In genomic region chr4:94453534-94453963, GRCh38 we compare ENCODE assay signal across 8 cellular contexts. TPM values are rescaled to one million over a fixed set of nuclear protein-coding genes. Genes with fewer than 3 reads are reported as not detected.
A peak's percentile ranks its signal among the peaks of the same experiment; 100 is the strongest.
DNase-seq lines count a peak whose midpoint lies in the region; ATAC-seq and TF ChIP-seq lines count a peak whose summit lies in the region.

No MANE protein-coding gene starts in this region.

- DNase-seq in GM23338 (ENCODE audit: low spot score) = no peak
- DNase-seq in T-helper 17 cell = no peak
- peak; percentile 45 for DNase-seq in glomerular visceral epithelial cell (ENCODE audit: extremely low spot score)
- DNase-seq in sigmoid colon = no peak
- no peak for DNase-seq in GDM1 (lab: John Stamatoyannopoulos, UW)
- DNase-seq in activated CD8-positive, alpha-beta memory T cell treated with anti-CD3 and anti-CD28 coated beads for 24 hours = no peak
- DNase-seq in hypothalamus (lab: John Stamatoyannopoulos, UW) = no peak

- H4K20me1 ChIP-seq in GM23338 (replicated peaks; ENCODE audit: insufficient read depth) = 0 out of 2 replicates have a peak, but pooled peaks cover 4% of the 10 kb centered on the region

- peaks cover 36% of the 10 kb centered on the region for H3K4me1 ChIP-seq in GM23338 (ENCODE audit: insufficient read depth)
- H3K4me1 ChIP-seq in sigmoid colon = peaks cover 0 to 53% (median 33%) of the 10 kb centered on the region in 4 donors

- H3K4me2 ChIP-seq in GM23338 = peak overlapping the region; percentile 96

- H3K4me3 ChIP-seq in GM23338 (peak overlapping the region; percentile 89), sigmoid colon (peak overlapping the region; percentile 89 to 98 (median 90))

- no peaks in the 10 kb centered on the region for H3K9me2 ChIP-seq in GM23338 (ENCODE audit: insufficient read depth)

- no peak overlapping the region for H2AFZ ChIP-seq in GM23338

- WGBS in sigmoid colon, 2 donors = 20 to 61% methylated on average over 7 of the region's 7 CpGs

- H3K27me3 Mint-ChIP-seq in GM23338 (ENCODE audit: insufficient read depth, low read depth, poor library complexity) (peaks cover 11% of the 10 kb centered on the region), T-helper 17 cell (peaks cover 7% of the 10 kb centered on the region)

- H3K36me3 ChIP-seq in GM23338 (ENCODE audit: insufficient read depth) (no peaks in the 10 kb centered on the region), sigmoid colon (peaks cover 0 to 17% (median 2%) of the 10 kb centered on the region in 4 donors)

- H3K9me3 ChIP-seq in T-helper 17 cell (ENCODE audit: control insufficient read depth, low read length, poor library complexity, severe bottlenecking) = no peaks in the 10 kb centered on the region
- no peaks in the 10 kb centered on the region for H3K9me3 ChIP-seq in sigmoid colon

- no peak overlapping the region for H3K27ac Mint-ChIP-seq in GM23338
- H3K27ac Mint-ChIP-seq in T-helper 17 cell = peak overlapping the region; percentile 45

- no peak for TF ChIP-seq EP300 in sigmoid colon (IDR thresholded peaks at IDR 0.05)

- peaks cover 5% of the 10 kb centered on the region; the same call in 1 of the 2 replicates for H3K27me3 ChIP-seq in GM23338 (ENCODE audit: insufficient read depth)
- no peaks in the 10 kb centered on the region for H3K27me3 ChIP-seq in sigmoid colon

- H3K4me1 Mint-ChIP-seq in GM23338 = peaks cover 39% of the 10 kb centered on the region
- H3K4me1 Mint-ChIP-seq in T-helper 17 cell = peaks cover 25% of the 10 kb centered on the region

- peak overlapping the region; percentile 85 for H3K4me3 Mint-ChIP-seq in GM23338
- peak overlapping the region; percentile 91 for H3K4me3 Mint-ChIP-seq in T-helper 17 cell

- TF ChIP-seq CTCF in GM23338 (conservative IDR thresholded peaks at IDR 0.05; ENCODE audit: low read depth in 2 of 2) (no peak), sigmoid colon (IDR thresholded peaks at IDR 0.05) (no peak)

- H3K36me3 Mint-ChIP-seq in GM23338 (ENCODE audit: low read depth) (peaks cover 9% of the 10 kb centered on the region; the same call in 2 of the 3 replicates), T-helper 17 cell (ENCODE audit: low read depth) (no peaks in the 10 kb centered on the region)

- H3K79me2 ChIP-seq in GM23338 (replicated peaks; ENCODE audit: insufficient read depth) = peaks cover 47% of the 10 kb centered on the region

- no peak for ATAC-seq in GM23338
- no peak for ATAC-seq in T-helper 17 cell
- ATAC-seq in HG03175 (IDR thresholded peaks at IDR 0.05; ENCODE audit: unreplicated experiment) = no peak

- peak in 1 of 2 donors; percentile 36 for TF ChIP-seq POLR2A in sigmoid colon (IDR thresholded peaks at IDR 0.05)

- no peaks in the 10 kb centered on the region for H3F3A ChIP-seq in GM23338 (replicated peaks; ENCODE audit: low read depth)

- H3K27ac ChIP-seq in GM23338 (ENCODE audit: low read depth) = no peak overlapping the region
- H3K27ac ChIP-seq in sigmoid colon = peak overlapping the region; percentile 97 to 100 (median 98)

- intact Hi-C loops in sigmoid colon (cut with DNase I) = loop anchor here (5.0 kb wide), 2 partner anchors 129 to 144 kb away; no protein-coding TSS in a partner anchor

- H3K9me3 Mint-ChIP-seq in GM23338 = no peaks in the 10 kb centered on the region

TF ChIP-seq in GM23338, 12 proteins besides CTCF, POLR2A, EP300 and RAD21:
- no peak for TF ChIP-seq EZH2phosphoT487 (IDR thresholded peaks at IDR 0.05; ENCODE audit: unreplicated experiment)
- no peak for TF ChIP-seq ETS1 (IDR thresholded peaks at IDR 0.05)
- TF ChIP-seq ZNF462 (CRISPR knock-in tag; IDR thresholded peaks at IDR 0.05) = no peak
- TF ChIP-seq ZNF114 (CRISPR knock-in tag; IDR thresholded peaks at IDR 0.05) = no peak
- no peak for TF ChIP-seq EZH2 (IDR thresholded peaks at IDR 0.05; ENCODE audit: low read depth, unreplicated experiment)
- no peak for TF ChIP-seq POLR2AphosphoS5 (IDR thresholded peaks at IDR 0.05; ENCODE audit: low read depth)

RNA-seq across cellular contexts. Expression of gene PDLIM5, which starts 1.8 kb away (rescaled TPM):
- 53.0 and 79.2 TPM in 2 replicates for total RNA-seq in GM23338 (2014; rRNA removed; shearing (Covaris generic))
- polyA plus RNA-seq in GM23338 (2016; fragmentation: Nextera tagmentation; extraction: Ambion mirVana) (45.2 and 49.1 TPM in 2 replicates), sigmoid colon (10 to 100 TPM; 31.2 to 43.0 (median 39.6) TPM)
- total RNA-seq in T-helper 17 cell (10 to 100 TPM; 25.9 to 37.6 TPM), sigmoid colon (100 to 1,000 TPM; 167 to 221 (median 204) TPM)
